Comparison of ENCODE assay signal across 1 cellular context in the genomic region with DNA sequence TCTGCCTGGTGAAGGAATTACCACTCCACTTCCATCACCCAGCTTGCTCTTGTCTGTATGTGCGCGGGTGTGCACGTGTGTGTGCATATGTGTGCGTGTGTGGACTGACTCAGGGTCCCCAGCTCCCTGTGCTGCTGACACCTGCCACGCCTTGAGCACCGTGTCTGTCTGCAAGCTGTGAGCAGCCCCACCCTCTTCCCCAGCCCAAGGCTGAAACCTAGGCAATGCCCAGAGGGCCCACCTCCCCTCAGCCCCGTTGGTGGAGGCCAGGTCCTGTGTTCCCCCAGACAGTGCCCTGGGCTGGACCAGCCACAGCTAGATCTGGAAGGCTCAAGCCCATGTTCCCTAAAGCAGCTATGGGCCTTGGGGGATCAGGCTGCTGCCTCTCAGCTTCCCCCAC.
TF ChIP-seq lines count a peak whose summit lies in the region.

No MANE protein-coding gene starts in this region.

TF ChIP-seq in IMR-90, 13 proteins besides CTCF, POLR2A, EP300 and RAD21:
- no peak for TF ChIP-seq MAZ (IDR thresholded peaks at IDR 0.05; ENCODE audit: borderline replicate concordance, low read depth, low read length)
- no peak for TF ChIP-seq RFX5 (IDR thresholded peaks at IDR 0.05; ENCODE audit: low read depth, low read length)
- TF ChIP-seq BHLHE40 (IDR thresholded peaks at IDR 0.05; ENCODE audit: low read depth, low read length) = no peak
- TF ChIP-seq MXI1 (IDR thresholded peaks at IDR 0.05; ENCODE audit: borderline replicate concordance, low read depth, low read length) = no peak
- no peak for TF ChIP-seq FOS (IDR thresholded peaks at IDR 0.05; ENCODE audit: low read depth, low read length)
